In the genomic region with DNA sequence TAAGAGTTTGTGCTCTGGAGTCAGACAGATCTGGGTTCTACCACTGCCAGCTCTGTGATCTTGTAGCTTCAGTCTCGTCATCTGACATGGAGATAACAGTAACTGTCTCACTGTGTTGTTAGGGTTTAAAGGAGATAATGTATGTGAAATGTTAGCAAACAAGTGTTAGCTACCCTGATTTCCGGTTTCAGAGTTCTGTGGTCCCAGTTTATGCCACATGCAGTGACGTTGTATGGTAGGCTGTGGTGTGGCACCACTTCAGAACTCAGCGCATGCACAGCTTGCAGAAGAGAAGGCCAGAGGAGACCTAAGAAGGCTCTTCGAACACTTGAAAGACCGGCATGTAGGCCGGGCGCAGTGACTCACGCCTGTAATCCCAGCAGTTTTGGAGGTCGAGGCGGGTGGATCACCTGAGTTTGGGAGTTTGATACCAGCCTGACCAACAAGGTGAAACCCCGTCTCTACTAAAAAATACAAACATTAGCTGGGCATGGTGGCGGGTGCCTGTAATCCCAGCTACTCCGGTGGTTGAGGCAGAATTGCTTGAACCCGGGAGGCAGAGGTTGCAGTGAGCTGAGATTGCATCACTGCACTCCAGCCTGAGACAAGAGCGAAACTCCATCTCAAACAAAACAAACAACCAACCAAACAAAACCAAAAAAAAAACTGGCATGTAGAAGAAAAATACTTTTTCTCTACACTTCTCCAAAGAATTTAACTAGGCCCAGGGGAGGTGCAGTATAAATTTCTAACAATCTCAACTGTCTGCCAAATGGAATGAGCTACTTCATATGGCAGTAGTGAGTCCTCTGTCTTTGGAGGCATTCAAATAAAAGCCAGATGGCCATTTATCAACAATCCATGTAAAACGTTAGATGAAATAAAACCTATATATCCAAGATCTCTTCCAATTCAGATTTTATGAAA, we compare ENCODE assay signal across 13 cellular contexts. TPM values are rescaled to one million over a fixed set of nuclear protein-coding genes. Genes with fewer than 3 reads are reported as not detected.
A peak's percentile ranks its signal among the peaks of the same experiment; 100 is the strongest.
DNase-seq lines count a peak whose midpoint lies in the region; ATAC-seq, FAIRE-seq and TF ChIP-seq lines count a peak whose summit lies in the region.
"Not testable (repeated sequence)": the region's sequence is repeated elsewhere in the genome, so short reads cannot be mapped to it uniquely, and the experiment has no call there.
"Had no signal": no experiment of that assay in that cellular context is flagged by ENCODE, and none has a peak within 500 bp of the region (broad histone marks: within the 10 kb centered on the region; RNA-seq: fewer than 3 reads in every experiment).

No MANE protein-coding gene starts in this region.

- not testable (repeated sequence) for DNase-seq in OCI-LY7 (ENCODE audit: low spot score); activated CD8-positive, alpha-beta T cell treated with anti-CD3 and anti-CD28 coated beads for 36 hours; activated naive CD4-positive, alpha-beta T cell treated with anti-CD3 and anti-CD28 coated beads, Interleukin-2, amount 50 U/mL, for 72 hours (ENCODE audit: low spot score in 2 of 2); left lung; natural killer cell

- H2AFZ ChIP-seq in OCI-LY7 (ENCODE audit: low read length): not testable (repeated sequence)

- not testable (repeated sequence) for H3K27ac Mint-ChIP-seq in activated CD8-positive, alpha-beta T cell treated with anti-CD3 and anti-CD28 coated beads for 36 hours; activated naive CD4-positive, alpha-beta T cell treated with anti-CD3 and anti-CD28 coated beads, Interleukin-2, amount 50 U/mL, for 72 hours; natural killer cell

- not testable (repeated sequence) for H3K27me3 Mint-ChIP-seq in activated CD8-positive, alpha-beta T cell treated with anti-CD3 and anti-CD28 coated beads for 36 hours; natural killer cell (ENCODE audit: low read depth in 2 of 2)

- H3K36me3 ChIP-seq in OCI-LY7 (ENCODE audit: insufficient read depth, low read length); left lung: not testable (repeated sequence)

- TSS peak; percentile 23 for BruUV-seq in OCI-LY7 (replicated peaks; lab: Mats Ljungman, UMichigan)

- ATAC-seq in activated CD8-positive, alpha-beta T cell treated with anti-CD3 and anti-CD28 coated beads for 36 hours: peak; percentile 81
- ATAC-seq in activated naive CD4-positive, alpha-beta T cell treated with anti-CD3 and anti-CD28 coated beads, Interleukin-2, amount 50 U/mL, for 72 hours: peak; percentile 57 to 74
- peak; percentile 40 for ATAC-seq in left lung
- ATAC-seq in natural killer cell: peak; percentile 79 to 88 (median 87)

- not testable (repeated sequence) for H3K4me2 ChIP-seq in OCI-LY7 (ENCODE audit: low read length)

- POLR2A ChIA-PET in OCI-LY7 (lab: Charles Lee); activated CD8-positive, alpha-beta T cell treated with anti-CD3 and anti-CD28 coated beads for 36 hours (lab: Charles Lee): not testable (repeated sequence)

- H3K4me1 Mint-ChIP-seq in activated CD8-positive, alpha-beta T cell treated with anti-CD3 and anti-CD28 coated beads for 36 hours (ENCODE audit: low read depth): peaks cover 19% of the 10 kb centered on the region
- H3K4me1 Mint-ChIP-seq in natural killer cell: not testable (repeated sequence)

- not testable (repeated sequence) for H3K4me3 Mint-ChIP-seq in activated CD8-positive, alpha-beta T cell treated with anti-CD3 and anti-CD28 coated beads for 36 hours; natural killer cell

- not testable (repeated sequence) for H4K20me1 ChIP-seq in OCI-LY7 (ENCODE audit: insufficient read depth, low read length)

- H3K9me3 Mint-ChIP-seq in activated CD8-positive, alpha-beta T cell treated with anti-CD3 and anti-CD28 coated beads for 36 hours; activated naive CD4-positive, alpha-beta T cell treated with anti-CD3 and anti-CD28 coated beads, Interleukin-2, amount 50 U/mL, for 72 hours; natural killer cell: not testable (repeated sequence)

- intact Hi-C loops in OCI-LY7 (cut with micrococcal nuclease; ENCODE audit: unreplicated experiment); activated CD8-positive, alpha-beta T cell treated with anti-CD3 and anti-CD28 coated beads for 36 hours (cut with micrococcal nuclease); left lung (cut with DNase I); natural killer cell (cut with micrococcal nuclease): not testable (repeated sequence)

- TF ChIP-seq CTCF in OCI-LY7 (conservative IDR thresholded peaks at IDR 0.05; ENCODE audit: low read length); activated CD8-positive, alpha-beta T cell treated with anti-CD3 and anti-CD28 coated beads for 36 hours (IDR thresholded peaks at IDR 0.05); left lung (IDR thresholded peaks at IDR 0.05); natural killer cell (IDR thresholded peaks at IDR 0.05): not testable (repeated sequence)

- H3K27ac ChIP-seq in OCI-LY7 (ENCODE audit: low read depth, low read length, poor library complexity, severe bottlenecking); left lung: not testable (repeated sequence)

- not testable (repeated sequence) for H3K9me3 ChIP-seq in OCI-LY7 (ENCODE audit: low read length); left lung

- not testable (repeated sequence) for H3K4me1 ChIP-seq in OCI-LY7 (ENCODE audit: insufficient read depth, low read length, poor library complexity, severe bottlenecking)
- peaks cover 0 to 19% of the 10 kb centered on the region in 2 donors for H3K4me1 ChIP-seq in left lung

- not testable (repeated sequence) for H3K4me3 ChIP-seq in OCI-LY7 (ENCODE audit: low read depth, low read length, poor library complexity, severe bottlenecking); left lung

- H3K9me2 ChIP-seq in OCI-LY7 (ENCODE audit: insufficient read depth, low read length): not testable (repeated sequence)

- not testable (repeated sequence) for H3K36me3 Mint-ChIP-seq in activated CD8-positive, alpha-beta T cell treated with anti-CD3 and anti-CD28 coated beads for 36 hours (ENCODE audit: low read depth); activated naive CD4-positive, alpha-beta T cell treated with anti-CD3 and anti-CD28 coated beads, Interleukin-2, amount 50 U/mL, for 72 hours; natural killer cell

- H3K27me3 ChIP-seq in left lung: not testable (repeated sequence)

- not testable (repeated sequence) for H3K79me2 ChIP-seq in OCI-LY7 (ENCODE audit: insufficient read depth, low read depth, low read length)

- FAIRE-seq in endometrium (lab: Jason Lieb, UNC): peak; percentile 90

- CTCF ChIA-PET in OCI-LY7 (lab: Charles Lee; ENCODE audit: unreplicated experiment); activated CD8-positive, alpha-beta T cell treated with anti-CD3 and anti-CD28 coated beads for 36 hours (lab: Charles Lee): not testable (repeated sequence)

RNA-seq across cellular contexts. Expression of gene TMEM50A, which starts 10.0 kb away (rescaled TPM):
- 56.2 and 68.4 TPM in 2 replicates for total RNA-seq in OCI-LY7 (2014; rRNA removed; shearing (Covaris generic))
- total RNA-seq in OCI-LY7 (2022) (62.9 and 70.7 TPM in 2 replicates), left lung (100 to 1,000 TPM; 120 to 128 TPM), natural killer cell (100 to 1,000 TPM in 2 of 3 donors, 10 to 100 TPM in 1; 99.9 to 117 (median 107) TPM)
- total RNA-seq in activated CD8-positive, alpha-beta T cell treated with anti-CD3 and anti-CD28 coated beads for 36 hours: 10 to 100 TPM; 88.5 to 89.3 TPM
- total RNA-seq in activated naive CD4-positive, alpha-beta T cell treated with anti-CD3 and anti-CD28 coated beads, Interleukin-2, amount 50 U/mL, for 72 hours: 10 to 100 TPM; 92.0 to 95.5 TPM

RNA-seq across cellular contexts. Expression of gene RHD, which starts 55.8 kb away (rescaled TPM):
- not detected in 2 replicates for total RNA-seq in OCI-LY7 (2014; rRNA removed; shearing (Covaris generic))
- total RNA-seq in OCI-LY7 (2022): not detected in 2 replicates
- not detected for total RNA-seq in activated CD8-positive, alpha-beta T cell treated with anti-CD3 and anti-CD28 coated beads for 36 hours
- not detected for total RNA-seq in activated naive CD4-positive, alpha-beta T cell treated with anti-CD3 and anti-CD28 coated beads, Interleukin-2, amount 50 U/mL, for 72 hours
- under 1 TPM; 0.10 to 0.44 TPM for total RNA-seq in left lung
- under 1 TPM in 1 of 3 donors, not detected in 2; 0.21 TPM for total RNA-seq in natural killer cell
- total RNA-seq: A673, Calu3, HFFc6, HT1080, LHCN-M2, MCF 10A, SJCRH30 had no signal
